ENCODE assay signal across 18 cellular contexts in genomic region chr19:33444238-33444992, GRCh38.
DNase-seq lines count a peak whose midpoint lies in the region; ATAC-seq and TF ChIP-seq lines count a peak whose summit lies in the region.
"Had no signal": no experiment of that assay in that cellular context is flagged by ENCODE, and none has a peak within 500 bp of the region (broad histone marks: within the 10 kb centered on the region; RNA-seq: fewer than 3 reads in every experiment).

No MANE protein-coding gene starts in this region.

- CTCF ChIA-PET in WTC11 (lab: Charles Lee) (no interaction called here), SK-N-SH (lab: Yijun Ruan, JAX) (interaction anchor here (1.7 kb wide), 1 partner anchor 29 kb away, joined by 5 read pairs; no protein-coding TSS in a partner anchor)

- H3K9me3 Mint-ChIP-seq in WTC11, result no peaks in the 10 kb centered on the region
- no peaks in the 10 kb centered on the region for H3K9me3 Mint-ChIP-seq in stimulated activated naive B cell treated with anti-CD40 and anti-IgM and Interleukin-4, amounts not matched to agents 10 μg/mL and 1 μg/mL and 100 μg/mL, for 72 hours
- H3K9me3 Mint-ChIP-seq: CD4-positive, CD25-positive, alpha-beta regulatory T cell; IgD-negative memory B cell had no signal

- H3K27ac ChIP-seq in right atrium auricular region, result no peak overlapping the region
- H3K27ac ChIP-seq in mesenchymal stem cell (ENCODE audit: low read length, poor library complexity, severe bottlenecking), result no peak overlapping the region
- no peak overlapping the region for H3K27ac ChIP-seq in SK-N-SH (ENCODE audit: low read depth in 2 of 2, low read length in 1 of 2)

- no peak overlapping the region for H3K4me3 Mint-ChIP-seq in WTC11
- H3K4me3 Mint-ChIP-seq in stimulated activated naive B cell treated with anti-CD40 and anti-IgM and Interleukin-4, amounts not matched to agents 10 μg/mL and 1 μg/mL and 100 μg/mL, for 72 hours, result no peak overlapping the region
- H3K4me3 Mint-ChIP-seq: B cell; CD4-positive, CD25-positive, alpha-beta regulatory T cell; IgD-negative memory B cell had no signal

- TF ChIP-seq CTCF in right atrium auricular region (IDR thresholded peaks at IDR 0.05) (no peak), WTC11 (IDR thresholded peaks at IDR 0.05) (no peak), SK-N-SH (IDR thresholded peaks at IDR 0.05) (no peak)

- WGBS in mesenchymal stem cell, result 97% methylated on average over 13 of the region's 13 CpGs
- 86% methylated on average over 6 of the region's 13 CpGs for whole genome bisulfite sequencing in SK-N-SH (ENCODE audit: low lambda C conversion rate)

- H3K9me3 ChIP-seq in right atrium auricular region (no peaks in the 10 kb centered on the region), mesenchymal stem cell (ENCODE audit: control insufficient read depth, low read length) (no peaks in the 10 kb centered on the region), SK-N-SH (no peaks in the 10 kb centered on the region)
- H3K9me3 ChIP-seq: Caco-2 had no signal

- H3K27me3 Mint-ChIP-seq in WTC11 (ENCODE audit: low read depth), result no peaks in the 10 kb centered on the region
- H3K27me3 Mint-ChIP-seq in stimulated activated naive B cell treated with anti-CD40 and anti-IgM and Interleukin-4, amounts not matched to agents 10 μg/mL and 1 μg/mL and 100 μg/mL, for 72 hours, result no peaks in the 10 kb centered on the region
- H3K27me3 Mint-ChIP-seq: B cell; CD4-positive, CD25-positive, alpha-beta regulatory T cell; IgD-negative memory B cell had no signal

- POLR2A ChIA-PET in WTC11 (lab: Charles Lee) (no interaction called here), SK-N-SH (lab: Yijun Ruan, JAX) (no interaction called here)

- H2BK120ac ChIP-seq in mesenchymal stem cell (ENCODE audit: low read depth, low read length), result peak overlapping the region; percentile 4

- no peaks in the 10 kb centered on the region for H4K20me1 ChIP-seq in SK-N-SH (ENCODE audit: insufficient read depth)

- H4K8ac ChIP-seq in mesenchymal stem cell (ENCODE audit: low read length), result no peak overlapping the region

- H3K4me3 ChIP-seq in right atrium auricular region (no peak overlapping the region), mesenchymal stem cell (ENCODE audit: insufficient read depth in 1 of 2, low read depth in 1 of 2, low read length in 2 of 2) (no peak overlapping the region), SK-N-SH (ENCODE audit: low read depth in 2 of 2, low read length in 1 of 2) (no peak overlapping the region)

- H2AFZ ChIP-seq in mesenchymal stem cell (ENCODE audit: low read depth, low read length), result no peak overlapping the region
- H2AFZ ChIP-seq in SK-N-SH (ENCODE audit: low read depth), result no peak overlapping the region

- TF ChIP-seq EP300 in SK-N-SH (IDR thresholded peaks at IDR 0.05; ENCODE audit: borderline replicate concordance in 1 of 2, low read depth in 1 of 2, low read length in 1 of 2), result no peak

- H3K36me3 ChIP-seq in right atrium auricular region, result no peaks in the 10 kb centered on the region
- peaks cover 12 to 38% of the 10 kb centered on the region in 2 experiments for H3K36me3 ChIP-seq in mesenchymal stem cell (ENCODE audit: control insufficient read depth in 1 of 2, insufficient read depth in 2 of 2, low read depth in 1 of 2, low read length in 2 of 2)
- H3K36me3 ChIP-seq in SK-N-SH (replicated peaks in 1 of 2; ENCODE audit: control insufficient read depth in 1 of 2, insufficient read depth in 2 of 2, low read length in 1 of 2), result peaks cover 0 to under 1% of the 10 kb centered on the region in 2 experiments

- H3K4me1 ChIP-seq in right atrium auricular region (no peaks in the 10 kb centered on the region), mesenchymal stem cell (ENCODE audit: control insufficient read depth, insufficient read depth, low read depth, low read length) (no peaks in the 10 kb centered on the region), SK-N-SH (ENCODE audit: control insufficient read depth in 1 of 2, insufficient read depth in 2 of 2, low read depth in 1 of 2, low read length in 1 of 2) (peaks cover 0 to 14% of the 10 kb centered on the region in 2 experiments; a peak in 1 of 4 replicates)
- H3K4me1 ChIP-seq: Caco-2 had no signal

- no peak for ATAC-seq in Right ventricle myocardium superior (ENCODE audit: poor library complexity)
- no peak for ATAC-seq in WTC11
- ATAC-seq in stimulated activated naive B cell treated with anti-CD40 and anti-IgM and Interleukin-4, amounts not matched to agents 10 μg/mL and 1 μg/mL and 100 μg/mL, for 72 hours (replicated peaks), result no peak

- DNase-seq in Right ventricle myocardium superior, result peak; percentile 13
- DNase-seq in right atrium auricular region (ENCODE audit: low spot score), result no peak
- DNase-seq in WTC11 (ENCODE audit: low spot score), result no peak
- no peak for DNase-seq in mesenchymal stem cell
- no peak for DNase-seq in stimulated activated naive B cell treated with anti-CD40 and anti-IgM and Interleukin-4, amounts not matched to agents 10 μg/mL and 1 μg/mL and 100 μg/mL, for 72 hours
- no peak for DNase-seq in NCI-H524 treated with DMSO at 0.1 percent for 48 hours (lab: John Stamatoyannopoulos, UW)
- DNase-seq in SK-N-SH, result no peak
- DNase-seq in superior temporal gyrus (ENCODE audit: extremely low spot score), result no peak
- DNase-seq: CD4-positive, CD25-positive, alpha-beta regulatory T cell; Karpas-422; NCI-H1048; NCI-H1436; NCI-H1930; NCI-H226; NCI-H524 had no signal

- no peak overlapping the region for H3K14ac ChIP-seq in mesenchymal stem cell (ENCODE audit: low read length in 2 of 2)

- no peaks in the 10 kb centered on the region for H3K27me3 ChIP-seq in right atrium auricular region
- no peaks in the 10 kb centered on the region for H3K27me3 ChIP-seq in mesenchymal stem cell (ENCODE audit: control insufficient read depth in 1 of 2, insufficient read depth in 1 of 2, low read length in 2 of 2)
- H3K27me3 ChIP-seq in SK-N-SH (ENCODE audit: insufficient read depth), result no peaks in the 10 kb centered on the region

- peaks cover 3% of the 10 kb centered on the region for H3K79me1 ChIP-seq in mesenchymal stem cell (replicated peaks; ENCODE audit: low read length, poor library complexity, severe bottlenecking)

- H2BK12ac ChIP-seq in mesenchymal stem cell (ENCODE audit: low read length in 2 of 2), result no peak overlapping the region

- H3K36me3 Mint-ChIP-seq in WTC11, result no peaks in the 10 kb centered on the region
- H3K36me3 Mint-ChIP-seq in stimulated activated naive B cell treated with anti-CD40 and anti-IgM and Interleukin-4, amounts not matched to agents 10 μg/mL and 1 μg/mL and 100 μg/mL, for 72 hours, result peaks cover 19 to 31% of the 10 kb centered on the region in 2 donors

- H2BK5ac ChIP-seq in mesenchymal stem cell (ENCODE audit: low read depth, low read length, poor library complexity, severe bottlenecking), result no peak overlapping the region

- H3F3A ChIP-seq in SK-N-SH (replicated peaks; ENCODE audit: insufficient read depth), result no peaks in the 10 kb centered on the region

- H2BK15ac ChIP-seq in mesenchymal stem cell (ENCODE audit: low read depth, poor library complexity, severe bottlenecking), result no peak overlapping the region

- H3K23ac ChIP-seq in mesenchymal stem cell (ENCODE audit: low read length in 2 of 2), result no peak overlapping the region

- intact Hi-C loops in Right ventricle myocardium superior (cut with DNase I), result no loop called here

- H3K9ac ChIP-seq in mesenchymal stem cell (ENCODE audit: low read length) (no peak overlapping the region), SK-N-SH (no peak overlapping the region)

- H4K91ac ChIP-seq in mesenchymal stem cell (ENCODE audit: low read length), result peak overlapping the region; percentile 22

- H3K4ac ChIP-seq in mesenchymal stem cell (ENCODE audit: low read depth in 1 of 2, low read length in 2 of 2), result no peak overlapping the region

- no peak overlapping the region for H2AK5ac ChIP-seq in mesenchymal stem cell (ENCODE audit: low read length, severe bottlenecking)

- H3K18ac ChIP-seq in mesenchymal stem cell (ENCODE audit: low read depth in 1 of 2, low read length in 2 of 2), result no peak overlapping the region

- H3K4me2 ChIP-seq in mesenchymal stem cell (ENCODE audit: low read length, poor library complexity, severe bottlenecking) (no peak overlapping the region), SK-N-SH (no peak overlapping the region)

- peak overlapping the region; percentile 38; the same call in 1 of the 2 replicates for H3K27ac Mint-ChIP-seq in WTC11
- peak overlapping the region; percentile 9 for H3K27ac Mint-ChIP-seq in stimulated activated naive B cell treated with anti-CD40 and anti-IgM and Interleukin-4, amounts not matched to agents 10 μg/mL and 1 μg/mL and 100 μg/mL, for 72 hours
- H3K27ac Mint-ChIP-seq: B cell; CD4-positive, CD25-positive, alpha-beta regulatory T cell had no signal

- no peak for TF ChIP-seq RAD21 in SK-N-SH (IDR thresholded peaks at IDR 0.05; ENCODE audit: low read length)

- no peaks in the 10 kb centered on the region for H3K4me1 Mint-ChIP-seq in WTC11
- no peaks in the 10 kb centered on the region for H3K4me1 Mint-ChIP-seq in stimulated activated naive B cell treated with anti-CD40 and anti-IgM and Interleukin-4, amounts not matched to agents 10 μg/mL and 1 μg/mL and 100 μg/mL, for 72 hours
- H3K4me1 Mint-ChIP-seq: B cell; CD4-positive, CD25-positive, alpha-beta regulatory T cell; IgD-negative memory B cell had no signal

- H3K9me2 ChIP-seq in SK-N-SH, result no peaks in the 10 kb centered on the region

- no peaks in the 10 kb centered on the region for H3K79me2 ChIP-seq in SK-N-SH (ENCODE audit: insufficient read depth)

TF ChIP-seq in WTC11, 78 proteins besides CTCF, POLR2A, EP300 and RAD21 (continues in another document):
- TF ChIP-seq ETV6 (CRISPR knock-in tag; IDR thresholded peaks at IDR 0.05), result no peak

TF ChIP-seq in SK-N-SH, 30 proteins besides CTCF, POLR2A, EP300 and RAD21 (continues in another document):
- TF ChIP-seq RFX5 (IDR thresholded peaks at IDR 0.05; ENCODE audit: low read length) (no peak), FOXM1 (IDR thresholded peaks at IDR 0.05; ENCODE audit: low read depth) (no peak), GATA2 (CRISPR knock-in tag; IDR thresholded peaks at IDR 0.05) (no peak), GABPA (IDR thresholded peaks at IDR 0.05; ENCODE audit: low read depth) (no peak), TEAD4 (IDR thresholded peaks at IDR 0.05; ENCODE audit: borderline replicate concordance, insufficient read depth) (no peak), SIN3A (IDR thresholded peaks at IDR 0.05; ENCODE audit: borderline replicate concordance, low read depth, low read length) (no peak), CHD2 (IDR thresholded peaks at IDR 0.05; ENCODE audit: low read length, partially characterized antibody) (no peak), RXRA (IDR thresholded peaks at IDR 0.05; ENCODE audit: borderline replicate concordance, low read depth) (no peak), RCOR1 (IDR thresholded peaks at IDR 0.05; ENCODE audit: low read length) (no peak)
- TF ChIP-seq, protein P1, sequence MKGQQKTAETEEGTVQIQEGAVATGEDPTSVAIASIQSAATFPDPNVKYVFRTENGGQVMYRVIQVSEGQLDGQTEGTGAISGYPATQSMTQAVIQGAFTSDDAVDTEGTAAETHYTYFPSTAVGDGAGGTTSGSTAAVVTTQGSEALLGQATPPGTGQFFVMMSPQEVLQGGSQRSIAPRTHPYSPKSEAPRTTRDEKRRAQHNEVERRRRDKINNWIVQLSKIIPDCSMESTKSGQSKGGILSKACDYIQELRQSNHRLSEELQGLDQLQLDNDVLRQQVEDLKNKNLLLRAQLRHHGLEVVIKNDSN (IDR thresholded peaks at IDR 0.05; ENCODE audit: borderline replicate concordance, low read depth), result no peak
